In the genomic region with DNA sequence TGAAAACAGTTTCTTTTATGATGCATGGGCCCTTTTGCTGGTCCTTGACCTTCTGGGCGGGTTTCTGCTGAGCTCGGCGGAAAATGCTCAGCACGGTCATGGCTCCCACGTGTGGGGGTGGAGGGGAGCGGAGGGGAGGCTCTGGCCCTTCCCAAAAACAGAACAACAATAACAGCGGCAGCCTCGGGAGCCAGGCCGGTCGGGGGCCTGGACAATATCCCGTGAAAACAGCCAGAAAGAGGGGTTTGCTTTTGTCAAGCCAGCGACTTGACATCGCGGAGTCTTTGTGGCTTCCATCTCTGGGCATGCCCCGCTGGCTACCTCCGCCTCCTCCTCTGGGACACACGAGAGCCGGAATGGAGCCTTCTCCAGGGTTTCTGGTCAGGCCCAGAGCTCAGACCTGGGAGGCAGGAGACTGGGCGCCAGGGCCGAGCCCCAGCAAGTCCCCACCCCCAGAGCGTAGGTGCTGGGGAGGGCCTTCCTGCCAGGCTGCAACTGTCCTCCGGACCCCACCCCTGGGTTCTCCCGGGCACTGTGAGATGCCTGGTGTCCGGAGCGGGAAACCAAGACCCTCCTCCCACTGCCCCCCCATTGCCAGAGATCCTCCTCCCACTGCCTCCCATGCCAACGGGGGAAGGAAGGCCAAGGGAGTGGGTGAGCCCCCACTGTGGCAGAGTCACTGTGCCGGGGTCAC, we compare ENCODE assay signal across 9 cellular contexts. TPM values are rescaled to one million over a fixed set of nuclear protein-coding genes. Genes with fewer than 3 reads are reported as not detected.
DNase-seq lines count a peak whose midpoint lies in the region; ATAC-seq and TF ChIP-seq lines count a peak whose summit lies in the region.
"Had no signal": no experiment of that assay in that cellular context is flagged by ENCODE, and none has a peak within 500 bp of the region (broad histone marks: within the 10 kb centered on the region; RNA-seq: fewer than 3 reads in every experiment).

No MANE protein-coding gene starts in this region.

- TF ChIP-seq POLR2A in body of pancreas (IDR thresholded peaks at IDR 0.05) (no peak), spleen (IDR thresholded peaks at IDR 0.05) (no peak)

- ATAC-seq in body of pancreas (no peak), GM18868 (IDR thresholded peaks at IDR 0.05; ENCODE audit: unreplicated experiment) (no peak)

- no peaks in the 10 kb centered on the region for H3K9me3 ChIP-seq in HUES48 (ENCODE audit: control insufficient read depth, insufficient read depth, low read length)
- no peaks in the 10 kb centered on the region for H3K9me3 ChIP-seq in body of pancreas
- H3K9me3 ChIP-seq in spleen, result no peaks in the 10 kb centered on the region
- H3K9me3 ChIP-seq: neutrophil had no signal

- no peak overlapping the region for H3K4me3 ChIP-seq in HUES48 (ENCODE audit: low read depth, low read length)
- H3K4me3 ChIP-seq in body of pancreas, result no peak overlapping the region
- H3K4me3 ChIP-seq in spleen, result no peak overlapping the region

- H3K27me3 ChIP-seq in HUES48 (ENCODE audit: control insufficient read depth, insufficient read depth, low read length) (no peaks in the 10 kb centered on the region), body of pancreas (no peaks in the 10 kb centered on the region), layer of hippocampus (ENCODE audit: control insufficient read depth, insufficient read depth, low read length) (no peaks in the 10 kb centered on the region), spleen (replicated peaks in 1 of 7) (no peaks in the 10 kb centered on the region)

- H3K4me1 ChIP-seq in HUES48 (ENCODE audit: control insufficient read depth, insufficient read depth, low read length) (peaks cover 11% of the 10 kb centered on the region; the same call in 1 of the 2 replicates), body of pancreas (peaks cover 7% of the 10 kb centered on the region), spleen (peaks cover 25 to 82% (median 46%) of the 10 kb centered on the region in 6 donors)

- 50 to 65% methylated on average over 10 to 23 of the region's 27 CpGs for WGBS in body of pancreas, 2 donors
- 52 to 67% (median 62%) methylated on average over 21 to 27 of the region's 27 CpGs for WGBS in spleen, 5 donors

- no peaks in the 10 kb centered on the region for H3K36me3 ChIP-seq in HUES48 (ENCODE audit: control insufficient read depth, insufficient read depth, low read length)
- no peaks in the 10 kb centered on the region for H3K36me3 ChIP-seq in body of pancreas (replicated peaks in 1 of 2; ENCODE audit: insufficient read depth in 1 of 2, low read depth in 2 of 2)
- no peaks in the 10 kb centered on the region for H3K36me3 ChIP-seq in spleen
- H3K36me3 ChIP-seq: neutrophil had no signal

- peak; percentile 16 to 52 (median 28) for DNase-seq in body of pancreas
- peak; percentile 90 for DNase-seq in spleen
- DNase-seq in hippocampal formation (lab: John Stamatoyannopoulos, UW), result no peak
- no peak for DNase-seq in UCSD-AML1 (lab: John Stamatoyannopoulos, UW; ENCODE audit: unreplicated experiment)
- DNase-seq in NCI-H345 (lab: John Stamatoyannopoulos, UW), result no peak

- TF ChIP-seq CTCF in body of pancreas (IDR thresholded peaks at IDR 0.05) (no peak), spleen (IDR thresholded peaks at IDR 0.05 in 8 of 11, conservative IDR thresholded peaks at IDR 0.05 in 3 of 11) (no peak)

- H3K27ac ChIP-seq in HUES48 (ENCODE audit: low read depth, low read length) (peak overlapping the region; percentile 75), body of pancreas (peak overlapping the region in 1 of 4 donors; percentile 17), layer of hippocampus (ENCODE audit: low read depth, low read length) (peak overlapping the region; percentile 53), spleen (peak overlapping the region; percentile 73 to 97 (median 84))
- H3K27ac ChIP-seq: neutrophil had no signal

- no peak overlapping the region for H3K9ac ChIP-seq in HUES48 (ENCODE audit: low read depth, low read length)

- intact Hi-C loops in body of pancreas (cut with DNase I) (no loop called here), spleen (cut with DNase I; ENCODE audit: low total_unique reads) (no loop called here)

RNA-seq across cellular contexts. Expression of a gene that starts 35.9 kb away (rescaled TPM):
- 10 to 100 TPM; 13.5 to 33.0 TPM for total RNA-seq in body of pancreas
- 10 to 100 TPM; 41.2 to 85.3 (median 66.2) TPM for total RNA-seq in spleen
- polyA plus RNA-seq in spleen, result 1 to 10 TPM; 2.6 to 9.5 (median 4.6) TPM

RNA-seq across cellular contexts. Expression of a gene that starts 56.4 kb away (rescaled TPM):
- under 1 TPM in 1 of 2 donors, not detected in 1; under 0.01 TPM for total RNA-seq in body of pancreas
- total RNA-seq in spleen, result 1 to 10 TPM in 4 of 7 donors, under 1 TPM in 3; 0.29 to 3.6 (median 1.1) TPM
- under 1 TPM; 0.04 to 0.74 (median 0.17) TPM for polyA plus RNA-seq in spleen

Comparison
In these comparisons a context has a peak if more than half of its experiments do, and no peak if none do; other contexts are left out.
1. DNase-seq: peak in body of pancreas (4 of 4) and spleen (single experiment); none in hippocampal formation (0 of 2), UCSD-AML1 (single experiment) and NCI-H345 (single experiment).